13 cellular contexts compared by ENCODE assay signal in the genomic region with DNA sequence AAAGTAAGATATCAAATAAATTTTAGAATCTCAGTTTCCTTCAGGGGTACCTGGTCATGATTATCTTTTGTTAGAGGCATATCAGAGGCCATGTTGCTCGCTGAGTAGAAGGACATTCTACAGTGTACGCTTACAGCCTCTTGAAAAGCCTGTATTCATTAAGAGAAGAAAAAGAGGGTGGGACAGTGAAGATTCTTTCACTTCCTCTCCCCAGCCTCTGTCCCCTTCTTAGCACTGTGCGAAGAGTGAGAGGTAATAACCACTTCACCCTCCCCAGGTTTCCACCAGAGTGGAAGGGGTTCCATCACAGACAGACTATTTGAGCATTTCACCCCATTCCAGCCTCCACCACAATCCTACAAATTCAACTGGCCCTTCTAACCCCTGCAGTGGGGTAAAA. TPM values are rescaled to one million over a fixed set of nuclear protein-coding genes. Genes with fewer than 3 reads are reported as not detected.
DNase-seq lines count a peak whose midpoint lies in the region; ATAC-seq and TF ChIP-seq lines count a peak whose summit lies in the region.
"Had no signal": no experiment of that assay in that cellular context is flagged by ENCODE, and none has a peak within 500 bp of the region (broad histone marks: within the 10 kb centered on the region; RNA-seq: fewer than 3 reads in every experiment).

No MANE protein-coding gene starts in this region.

- no peak overlapping the region for H3K27ac Mint-ChIP-seq in T-helper 17 cell

- no peak overlapping the region for H3K27ac ChIP-seq in OCI-LY7 (ENCODE audit: low read depth, low read length, poor library complexity, severe bottlenecking)

- no peak overlapping the region for H3K4me3 ChIP-seq in OCI-LY7 (ENCODE audit: low read depth, low read length, poor library complexity, severe bottlenecking)
- H3K4me3 ChIP-seq: HAP-1 had no signal

- no peak overlapping the region for H3K4me3 Mint-ChIP-seq in T-helper 17 cell

- no peak overlapping the region for H2AFZ ChIP-seq in OCI-LY7 (ENCODE audit: low read length)

- ATAC-seq in GM19467 (IDR thresholded peaks at IDR 0.05; ENCODE audit: unreplicated experiment): peak; percentile 59
- ATAC-seq in HG03095 (IDR thresholded peaks at IDR 0.05; ENCODE audit: unreplicated experiment): peak; percentile 73
- ATAC-seq in T-helper 17 cell: peak; percentile 64

- CTCF ChIA-PET in OCI-LY7 (lab: Charles Lee; ENCODE audit: unreplicated experiment): no interaction called here

- BruUV-seq in OCI-LY7 (replicated peaks; lab: Mats Ljungman, UMichigan): no TSS peak

- H3K9me2 ChIP-seq in OCI-LY7 (ENCODE audit: insufficient read depth, low read length): no peaks in the 10 kb centered on the region

- no peaks in the 10 kb centered on the region for H3K36me3 ChIP-seq in OCI-LY7 (ENCODE audit: insufficient read depth, low read length)
- H3K36me3 ChIP-seq: HAP-1 had no signal

- H3K9me3 ChIP-seq in T-helper 17 cell (ENCODE audit: control insufficient read depth, low read length, poor library complexity, severe bottlenecking) (no peaks in the 10 kb centered on the region), OCI-LY7 (ENCODE audit: low read length) (no peaks in the 10 kb centered on the region)
- H3K9me3 ChIP-seq: HAP-1 had no signal

- peaks cover 3% of the 10 kb centered on the region for H3K36me3 Mint-ChIP-seq in T-helper 17 cell (ENCODE audit: low read depth)

- H3K4me2 ChIP-seq in OCI-LY7 (ENCODE audit: low read length): no peak overlapping the region

- H3K27me3 Mint-ChIP-seq in T-helper 17 cell: peaks cover 55% of the 10 kb centered on the region

- H4K20me1 ChIP-seq in OCI-LY7 (ENCODE audit: insufficient read depth, low read length): no peaks in the 10 kb centered on the region

- TF ChIP-seq CTCF in GM10266 (IDR thresholded peaks at IDR 0.05; ENCODE audit: control insufficient read depth, insufficient read depth, low read depth, missing control alignments) (no peak), OCI-LY7 (conservative IDR thresholded peaks at IDR 0.05; ENCODE audit: low read length) (no peak)

- DNase-seq in GM10266 (ENCODE audit: extremely low spot score) (peak; percentile 61), T-helper 17 cell (no peak), NCI-H2227 (lab: John Stamatoyannopoulos, UW; ENCODE audit: unreplicated experiment) (no peak), glomerular visceral epithelial cell (ENCODE audit: extremely low spot score) (no peak), hippocampal formation (lab: John Stamatoyannopoulos, UW) (no peak), OCI-LY7 (ENCODE audit: low spot score) (no peak)
- DNase-seq: activated CD8-positive, alpha-beta memory T cell treated with anti-CD3 and anti-CD28 coated beads, Interleukin-2, amount 50 U/mL, for 4 hours; aorta; NCI-H774 had no signal

- H3K4me1 ChIP-seq in OCI-LY7 (ENCODE audit: insufficient read depth, low read length, poor library complexity, severe bottlenecking): no peaks in the 10 kb centered on the region
- H3K4me1 ChIP-seq: HAP-1 had no signal

- intact Hi-C loops in OCI-LY7 (cut with micrococcal nuclease; ENCODE audit: unreplicated experiment): no loop called here

- POLR2A ChIA-PET in OCI-LY7 (lab: Charles Lee): no interaction called here

- peaks cover 4% of the 10 kb centered on the region for H3K4me1 Mint-ChIP-seq in T-helper 17 cell

- no peaks in the 10 kb centered on the region for H3K79me2 ChIP-seq in OCI-LY7 (ENCODE audit: insufficient read depth, low read depth, low read length)

RNA-seq across cellular contexts. Expression of a gene that starts 4.8 kb away (rescaled TPM):
- total RNA-seq in T-helper 17 cell (under 1 TPM in 1 of 2 donors, not detected in 1; 0.44 TPM), OCI-LY7 (2022) (not detected in 2 replicates)
- not detected in 2 replicates for total RNA-seq in OCI-LY7 (2014; rRNA removed; shearing (Covaris generic))
- total RNA-seq: aorta; T-helper 2 cell treated with Interferon-gamma antibody and Interleukin-4, amounts not matched to agents 100 ng/mL and 5 ng/mL, for 36 hours had no signal

RNA-seq across cellular contexts. Expression of a gene that starts 14.5 kb away (rescaled TPM):
- 1 to 10 TPM; 7.6 to 7.7 TPM for total RNA-seq in T-helper 17 cell
- 0.54 and 0.69 TPM in 2 replicates for total RNA-seq in OCI-LY7 (2014; rRNA removed; shearing (Covaris generic))
- total RNA-seq in OCI-LY7 (2022): 21.6 and 26.9 TPM in 2 replicates

RNA-seq across cellular contexts. Expression of a gene that starts 41.0 kb away (rescaled TPM):
- not detected for total RNA-seq in T-helper 17 cell
- not detected in 2 replicates for total RNA-seq in OCI-LY7 (2014; rRNA removed; shearing (Covaris generic))
- total RNA-seq in OCI-LY7 (2022): not detected in 2 replicates
- total RNA-seq: aorta; T-helper 2 cell treated with Interferon-gamma antibody and Interleukin-4, amounts not matched to agents 100 ng/mL and 5 ng/mL, for 36 hours had no signal

RNA-seq across cellular contexts. Expression of a gene that starts 47.2 kb away (rescaled TPM):
- total RNA-seq in T-helper 17 cell (under 1 TPM in 1 of 2 donors, not detected in 1; 0.07 TPM), OCI-LY7 (2022) (not detected in 2 replicates)
- not detected in 2 replicates for total RNA-seq in OCI-LY7 (2014; rRNA removed; shearing (Covaris generic))
- total RNA-seq: T-helper 2 cell treated with Interferon-gamma antibody and Interleukin-4, amounts not matched to agents 100 ng/mL and 5 ng/mL, for 36 hours had no signal
